In genomic region chr7:37015353-37016034, GRCh38 we compare ENCODE assay signal across 13 cellular contexts.
A peak's percentile ranks its signal among the peaks of the same experiment; 100 is the strongest.
DNase-seq lines count a peak whose midpoint lies in the region; ATAC-seq and TF ChIP-seq lines count a peak whose summit lies in the region.
"Had no signal": no experiment of that assay in that cellular context is flagged by ENCODE, and none has a peak within 500 bp of the region (broad histone marks: within the 10 kb centered on the region; RNA-seq: fewer than 3 reads in every experiment).

No MANE protein-coding gene starts in this region.

- intact Hi-C loops in right lobe of liver (cut with DNase I): no loop called here

- peaks cover 0 to 13% (median 3%) of the 10 kb centered on the region in 4 donors for H3K36me3 ChIP-seq in right lobe of liver

- no peak for DNase-seq in activated naive CD4-positive, alpha-beta T cell treated with anti-CD3 and anti-CD28 coated beads, Interleukin-2, amount 50 U/mL, for 72 hours (ENCODE audit: low spot score in 2 of 2)
- no peak for DNase-seq in central memory CD8-positive, alpha-beta T cell (ENCODE audit: low spot score in 2 of 2)
- DNase-seq in right lobe of liver (no peak), pons (ENCODE audit: low spot score) (no peak), DMS79 treated with DMSO at 0.1 percent for 48 hours (lab: John Stamatoyannopoulos, UW) (no peak)
- DNase-seq: ACHN; CD4-positive, alpha-beta T cell; GF-D8; GOT3; H9 had no signal

- peaks cover 39% of the 10 kb centered on the region for H3K36me3 Mint-ChIP-seq in activated naive CD4-positive, alpha-beta T cell treated with anti-CD3 and anti-CD28 coated beads, Interleukin-2, amount 50 U/mL, for 24 hours
- peaks cover 25 to 47% of the 10 kb centered on the region in 2 donors for H3K36me3 Mint-ChIP-seq in activated naive CD4-positive, alpha-beta T cell treated with anti-CD3 and anti-CD28 coated beads, Interleukin-2, amount 50 U/mL, for 72 hours
- peaks cover 15% of the 10 kb centered on the region for H3K36me3 Mint-ChIP-seq in central memory CD8-positive, alpha-beta T cell (ENCODE audit: insufficient read depth)

- 55% methylated on average over 9 of the region's 12 CpGs for WGBS in right lobe of liver (ENCODE audit: insufficient coverage, low coverage, low lambda C conversion rate, missing lambda C conversion rate)

- no peaks in the 10 kb centered on the region for H3K9me3 ChIP-seq in right lobe of liver

- peaks cover 0 to 17% (median 6%) of the 10 kb centered on the region in 4 donors for H3K4me1 ChIP-seq in right lobe of liver

- peaks cover 14% of the 10 kb centered on the region for H3K4me1 Mint-ChIP-seq in activated naive CD4-positive, alpha-beta T cell treated with anti-CD3 and anti-CD28 coated beads, Interleukin-2, amount 50 U/mL, for 24 hours
- peaks cover 11% of the 10 kb centered on the region for H3K4me1 Mint-ChIP-seq in central memory CD8-positive, alpha-beta T cell

- H3K27ac ChIP-seq in right lobe of liver: peak overlapping the region; percentile 26 to 83 (median 41)
- H3K27ac ChIP-seq: BLaER1 treated with 17β-estradiol and CSF1 and Interleukin-3, amounts not matched to agents 10 nM and 100 nM had no signal

- TF ChIP-seq POLR2A in right lobe of liver (IDR thresholded peaks at IDR 0.05): no peak

- no peak overlapping the region for H3K4me3 Mint-ChIP-seq in activated naive CD4-positive, alpha-beta T cell treated with anti-CD3 and anti-CD28 coated beads, Interleukin-2, amount 50 U/mL, for 24 hours
- no peak overlapping the region for H3K4me3 Mint-ChIP-seq in central memory CD8-positive, alpha-beta T cell
- H3K4me3 Mint-ChIP-seq: CD4-positive, alpha-beta T cell; H9 had no signal

- ATAC-seq in activated naive CD4-positive, alpha-beta T cell treated with anti-CD3 and anti-CD28 coated beads, Interleukin-2, amount 50 U/mL, for 72 hours: no peak
- no peak for ATAC-seq in central memory CD8-positive, alpha-beta T cell (replicated peaks; ENCODE audit: extremely low read depth, poor library complexity, severe bottlenecking)
- ATAC-seq in right lobe of liver (peak; percentile 88 to 92 (median 91)), HG02798 (IDR thresholded peaks at IDR 0.05; ENCODE audit: poor library complexity, unreplicated experiment) (no peak)

- peak overlapping the region in 1 of 3 donors; percentile 5 for H3K4me3 ChIP-seq in right lobe of liver
- H3K4me3 ChIP-seq: BLaER1 treated with 17β-estradiol and CSF1 and Interleukin-3, amounts not matched to agents 10 nM and 100 nM had no signal

- no peaks in the 10 kb centered on the region for H3K9me3 Mint-ChIP-seq in activated naive CD4-positive, alpha-beta T cell treated with anti-CD3 and anti-CD28 coated beads, Interleukin-2, amount 50 U/mL, for 24 hours
- H3K9me3 Mint-ChIP-seq in activated naive CD4-positive, alpha-beta T cell treated with anti-CD3 and anti-CD28 coated beads, Interleukin-2, amount 50 U/mL, for 72 hours: peaks cover 0 to 9% of the 10 kb centered on the region in 2 donors
- no peaks in the 10 kb centered on the region for H3K9me3 Mint-ChIP-seq in central memory CD8-positive, alpha-beta T cell
- H3K9me3 Mint-ChIP-seq: H9 had no signal

- no peaks in the 10 kb centered on the region for H3K27me3 ChIP-seq in right lobe of liver
- H3K27me3 ChIP-seq: BLaER1 treated with 17β-estradiol and CSF1 and Interleukin-3, amounts not matched to agents 10 nM and 100 nM had no signal

- TF ChIP-seq CTCF in right lobe of liver (IDR thresholded peaks at IDR 0.05): no peak

- H3K27ac Mint-ChIP-seq in activated naive CD4-positive, alpha-beta T cell treated with anti-CD3 and anti-CD28 coated beads, Interleukin-2, amount 50 U/mL, for 24 hours: peak overlapping the region; percentile 4
- no peak overlapping the region for H3K27ac Mint-ChIP-seq in activated naive CD4-positive, alpha-beta T cell treated with anti-CD3 and anti-CD28 coated beads, Interleukin-2, amount 50 U/mL, for 72 hours
- peak overlapping the region; percentile 6 for H3K27ac Mint-ChIP-seq in central memory CD8-positive, alpha-beta T cell (ENCODE audit: low read depth)

- H3K27me3 Mint-ChIP-seq in activated naive CD4-positive, alpha-beta T cell treated with anti-CD3 and anti-CD28 coated beads, Interleukin-2, amount 50 U/mL, for 24 hours: no peaks in the 10 kb centered on the region
- H3K27me3 Mint-ChIP-seq in central memory CD8-positive, alpha-beta T cell: no peaks in the 10 kb centered on the region
- H3K27me3 Mint-ChIP-seq: CD4-positive, alpha-beta T cell had no signal

Comparison
In these comparisons a context has a peak if more than half of its experiments do, and no peak if none do; other contexts are left out.
1. H3K27ac Mint-ChIP-seq: peak in activated naive CD4-positive, alpha-beta T cell treated with anti-CD3 and anti-CD28 coated beads, Interleukin-2, amount 50 U/mL, for 24 hours (single experiment) and central memory CD8-positive, alpha-beta T cell (single experiment); none in activated naive CD4-positive, alpha-beta T cell treated with anti-CD3 and anti-CD28 coated beads, Interleukin-2, amount 50 U/mL, for 72 hours (0 of 2).
2. ATAC-seq: peak in right lobe of liver (4 of 4); none in activated naive CD4-positive, alpha-beta T cell treated with anti-CD3 and anti-CD28 coated beads, Interleukin-2, amount 50 U/mL, for 72 hours (0 of 2), central memory CD8-positive, alpha-beta T cell (single experiment) and HG02798 (single experiment).